ENCODE assay signal across 12 cellular contexts in genomic region chr2:218734190-218734975, GRCh38. TPM values are rescaled to one million over a fixed set of nuclear protein-coding genes. Genes with fewer than 3 reads are reported as not detected.
DNase-seq lines count a peak whose midpoint lies in the region; ATAC-seq and TF ChIP-seq lines count a peak whose summit lies in the region.
"Had no signal": no experiment of that assay in that cellular context is flagged by ENCODE, and none has a peak within 500 bp of the region (broad histone marks: within the 10 kb centered on the region; RNA-seq: fewer than 3 reads in every experiment).

No MANE protein-coding gene starts in this region.

- H4K5ac ChIP-seq in H9 (ENCODE audit: insufficient read length, low read depth, low read length), result no peak overlapping the region
- H4K5ac ChIP-seq in mesendoderm (ENCODE audit: low read length), result no peak overlapping the region

- H3K27me3 ChIP-seq in ACC112 (ENCODE audit: insufficient read depth, low read length) (no peaks in the 10 kb centered on the region), H9 (ENCODE audit: insufficient read depth, low read length) (no peaks in the 10 kb centered on the region), brain microvascular endothelial cell (replicated peaks) (no peaks in the 10 kb centered on the region), mesendoderm (ENCODE audit: insufficient read depth, low read length, poor library complexity) (no peaks in the 10 kb centered on the region)

- in situ Hi-C loops in brain microvascular endothelial cell (cut with HindIII; ENCODE audit: low pct_ligation_motif_present, low sequenced_read_pairs), result no loop called here

- H3K36me3 Mint-ChIP-seq in H9 (ENCODE audit: insufficient read depth in 1 of 3, low read depth in 3 of 3), result peaks cover 9 to 44% (median 14%) of the 10 kb centered on the region in 3 experiments; a peak in 6 of 7 replicates
- peaks cover 20% of the 10 kb centered on the region for H3K36me3 Mint-ChIP-seq in effector memory CD8-positive, alpha-beta T cell (ENCODE audit: insufficient read depth)
- peaks cover 27% of the 10 kb centered on the region for H3K36me3 Mint-ChIP-seq in activated CD4-positive, alpha-beta T cell treated with anti-CD3 and anti-CD28 coated beads for 36 hours (ENCODE audit: low read depth)

- intact Hi-C loops in activated CD4-positive, alpha-beta T cell treated with anti-CD3 and anti-CD28 coated beads for 36 hours (cut with DNase I, micrococcal nuclease), result no loop called here

- H3K27ac ChIP-seq in ACC112 (ENCODE audit: low read depth, low read length), result peak overlapping the region; percentile 96
- H3K27ac ChIP-seq in H9 (ENCODE audit: insufficient read length, low read depth, low read length), result no peak overlapping the region
- H3K27ac ChIP-seq in brain microvascular endothelial cell, result peak overlapping the region; percentile 30
- no peak overlapping the region for H3K27ac ChIP-seq in mesendoderm (ENCODE audit: low read depth, low read length)

- no peaks in the 10 kb centered on the region for H4K20me1 ChIP-seq in H9 (ENCODE audit: control insufficient read depth, insufficient read depth, insufficient read length)

- CTCF ChIA-PET in GM10248 (lab: Yijun Ruan, JAX), result interaction anchor here (0.6 to 1.0 kb wide), 3 partner anchors 14 to 113 kb away, joined by 3 read pairs; no protein-coding TSS in a partner anchor
- CTCF ChIA-PET in activated CD4-positive, alpha-beta T cell treated with anti-CD3 and anti-CD28 coated beads for 36 hours (lab: Charles Lee), result no interaction called here

- H3K14ac ChIP-seq in H9 (ENCODE audit: insufficient read depth, low read length), result no peak overlapping the region

- H2BK12ac ChIP-seq in H9 (ENCODE audit: insufficient read length, low read depth, low read length), result no peak overlapping the region

- H4K91ac ChIP-seq in H9 (ENCODE audit: insufficient read length, low read depth, low read length), result no peak overlapping the region

- no CpG with 5 or more reads among the region's 8 CpGs for whole genome bisulfite sequencing in H9 (ENCODE audit: extremely low coverage, insufficient read length, low lambda C conversion rate)
- WGBS in mesendoderm (ENCODE audit: extremely low coverage, insufficient coverage, low lambda C conversion rate), result no CpG with 5 or more reads among the region's 8 CpGs

- H3K4me3 Mint-ChIP-seq in H9, result no peak overlapping the region
- H3K4me3 Mint-ChIP-seq in effector memory CD8-positive, alpha-beta T cell, result no peak overlapping the region
- no peak overlapping the region for H3K4me3 Mint-ChIP-seq in activated CD4-positive, alpha-beta T cell treated with anti-CD3 and anti-CD28 coated beads for 36 hours
- H3K4me3 Mint-ChIP-seq: activated naive CD4-positive, alpha-beta T cell treated with anti-CD3 and anti-CD28 coated beads, Interleukin-2, amount 10 ng/mL, durations not matched to agents 7 days and 5 days had no signal

- H3K56ac ChIP-seq in H9 (ENCODE audit: insufficient read length, low read depth, low read length) (no peak overlapping the region), mesendoderm (ENCODE audit: low read length) (no peak overlapping the region)

- H3K36me3 ChIP-seq in ACC112 (ENCODE audit: insufficient read depth, low read length) (0 out of 2 replicates have a peak, but pooled peaks cover 4% of the 10 kb centered on the region), brain microvascular endothelial cell (replicated peaks) (peaks cover 16% of the 10 kb centered on the region), mesendoderm (ENCODE audit: control insufficient read depth, insufficient read depth, low read length) (peaks cover 9% of the 10 kb centered on the region)

- H3K23me2 ChIP-seq in H9 (ENCODE audit: insufficient read length, low read depth, low read length, poor library complexity, severe bottlenecking), result no peaks in the 10 kb centered on the region

- H3K4me1 Mint-ChIP-seq in H9, result peaks cover 22 to 27% of the 10 kb centered on the region in 2 experiments
- H3K4me1 Mint-ChIP-seq in effector memory CD8-positive, alpha-beta T cell (ENCODE audit: low read depth in 2 of 2), result peaks cover 7 to 20% of the 10 kb centered on the region in 2 donors
- H3K4me1 Mint-ChIP-seq in activated CD4-positive, alpha-beta T cell treated with anti-CD3 and anti-CD28 coated beads for 36 hours, result peaks cover 30% of the 10 kb centered on the region

- H3K18ac ChIP-seq in H9 (ENCODE audit: insufficient read length, low read depth, low read length) (no peak overlapping the region), mesendoderm (ENCODE audit: low read length) (no peak overlapping the region)

- H3K4ac ChIP-seq in H9 (ENCODE audit: low read depth, low read length) (no peak overlapping the region), mesendoderm (ENCODE audit: low read depth, low read length) (no peak overlapping the region)

- H4K8ac ChIP-seq in H9 (replicated peaks; ENCODE audit: insufficient read length, low read depth, low read length), result no peak overlapping the region
- H4K8ac ChIP-seq in mesendoderm (ENCODE audit: low read depth, low read length), result no peak overlapping the region

- no peak for DNase-seq in H9
- no peak for DNase-seq in brain microvascular endothelial cell
- no peak for DNase-seq in mesendoderm
- DNase-seq in effector memory CD8-positive, alpha-beta T cell, result no peak
- DNase-seq in GM10248 (ENCODE audit: extremely low spot score), result no peak
- no peak for DNase-seq in activated CD4-positive, alpha-beta T cell treated with anti-CD3 and anti-CD28 coated beads for 36 hours
- DNase-seq: activated CD4-positive, alpha-beta T cell treated with anti-CD3 and anti-CD28 coated beads, Interleukin-2, amount 50 U/mL, for 4 hours; NCI-H1092 treated with DMSO at 0.1 percent for 48 hours had no signal

- no peaks in the 10 kb centered on the region for H3K9me3 Mint-ChIP-seq in H9
- no peaks in the 10 kb centered on the region for H3K9me3 Mint-ChIP-seq in effector memory CD8-positive, alpha-beta T cell
- H3K9me3 Mint-ChIP-seq in activated CD4-positive, alpha-beta T cell treated with anti-CD3 and anti-CD28 coated beads for 36 hours (ENCODE audit: low read depth), result no peaks in the 10 kb centered on the region
- H3K9me3 Mint-ChIP-seq: activated naive CD4-positive, alpha-beta T cell treated with anti-CD3 and anti-CD28 coated beads, Interleukin-2, amount 10 ng/mL, durations not matched to agents 7 days and 5 days had no signal

- H3K79me1 ChIP-seq in H9 (ENCODE audit: insufficient read depth, low read depth, low read length, poor library complexity, severe bottlenecking) (peaks cover 9% of the 10 kb centered on the region), mesendoderm (ENCODE audit: low read length) (peaks cover 31% of the 10 kb centered on the region)

- no peaks in the 10 kb centered on the region for H3K27me3 Mint-ChIP-seq in H9 (ENCODE audit: low read depth)
- H3K27me3 Mint-ChIP-seq in effector memory CD8-positive, alpha-beta T cell, result no peaks in the 10 kb centered on the region
- H3K27me3 Mint-ChIP-seq in activated CD4-positive, alpha-beta T cell treated with anti-CD3 and anti-CD28 coated beads for 36 hours, result no peaks in the 10 kb centered on the region
- H3K27me3 Mint-ChIP-seq: activated naive CD4-positive, alpha-beta T cell treated with anti-CD3 and anti-CD28 coated beads, Interleukin-2, amount 10 ng/mL, durations not matched to agents 7 days and 5 days had no signal

- no peak overlapping the region for H2BK20ac ChIP-seq in H9 (ENCODE audit: low read depth, low read length, poor library complexity, severe bottlenecking)

- H3K9ac ChIP-seq in H9 (ENCODE audit: extremely low read depth, insufficient read length, low read length) (no peak overlapping the region), mesendoderm (ENCODE audit: low read length) (no peak overlapping the region)

- H3K79me2 ChIP-seq in ACC112 (ENCODE audit: control insufficient read depth, insufficient read depth, low read length, unreplicated experiment) (peaks cover 37% of the 10 kb centered on the region), H9 (ENCODE audit: insufficient read depth, low read length) (peaks cover 12% of the 10 kb centered on the region; the same call in 1 of the 2 replicates), mesendoderm (ENCODE audit: control insufficient read depth, insufficient read depth, low read length) (peaks cover 33% of the 10 kb centered on the region)

- ATAC-seq in HG03095 (IDR thresholded peaks at IDR 0.05; ENCODE audit: unreplicated experiment), result no peak
- ATAC-seq in effector memory CD8-positive, alpha-beta T cell (replicated peaks), result no peak
- ATAC-seq in activated CD4-positive, alpha-beta T cell treated with anti-CD3 and anti-CD28 coated beads for 36 hours, result no peak
- ATAC-seq: HCT116 had no signal

- no peak overlapping the region for H3T11ph ChIP-seq in H9 (ENCODE audit: low read length)

- H2BK120ac ChIP-seq in H9 (ENCODE audit: low read depth, low read length, poor library complexity, severe bottlenecking) (no peak overlapping the region), mesendoderm (ENCODE audit: low read depth, low read length) (no peak overlapping the region)

- H3K23ac ChIP-seq in H9 (ENCODE audit: insufficient read length, low read depth, low read length) (no peak overlapping the region), mesendoderm (ENCODE audit: low read length) (peak overlapping the region; percentile 68)

- H2BK15ac ChIP-seq in H9 (ENCODE audit: low read depth, low read length), result no peak overlapping the region
- no peak overlapping the region for H2BK15ac ChIP-seq in mesendoderm (replicated peaks; ENCODE audit: low read depth)

- H3K4me1 ChIP-seq in ACC112 (ENCODE audit: control insufficient read depth, insufficient read depth, low read length, unreplicated experiment), result peaks cover 39% of the 10 kb centered on the region
- peaks cover 11% of the 10 kb centered on the region for H3K4me1 ChIP-seq in H9 (ENCODE audit: insufficient read depth, low read length)
- H3K4me1 ChIP-seq in mesendoderm (ENCODE audit: control insufficient read depth, low read depth, low read length), result peaks cover 13% of the 10 kb centered on the region

- H3K27ac Mint-ChIP-seq in H9, result peak overlapping the region in 2 of 3 experiments; percentile 16 to 52; a peak in 3 of 7 replicates
- no peak overlapping the region for H3K27ac Mint-ChIP-seq in effector memory CD8-positive, alpha-beta T cell
- no peak overlapping the region for H3K27ac Mint-ChIP-seq in activated CD4-positive, alpha-beta T cell treated with anti-CD3 and anti-CD28 coated beads for 36 hours
- H3K27ac Mint-ChIP-seq: activated naive CD4-positive, alpha-beta T cell treated with anti-CD3 and anti-CD28 coated beads, Interleukin-2, amount 10 ng/mL, durations not matched to agents 7 days and 5 days had no signal

- H3K4me3 ChIP-seq in ACC112 (ENCODE audit: low read depth, low read length) (no peak overlapping the region), brain microvascular endothelial cell (ENCODE audit: low read depth, low read length) (no peak overlapping the region), mesendoderm (ENCODE audit: low read length) (no peak overlapping the region)

- POLR2A ChIA-PET in GM10248 (lab: Yijun Ruan, JAX), result no interaction called here
- POLR2A ChIA-PET in activated CD4-positive, alpha-beta T cell treated with anti-CD3 and anti-CD28 coated beads for 36 hours (lab: Charles Lee), result no interaction called here

- H3K4me2 ChIP-seq in H9 (ENCODE audit: insufficient read depth, insufficient read length, low read length), result no peak overlapping the region
- H3K4me2 ChIP-seq in mesendoderm (ENCODE audit: low read length), result no peak overlapping the region

- H3K9me3 ChIP-seq in H9 (ENCODE audit: control insufficient read depth, low read depth, low read length), result no peaks in the 10 kb centered on the region

- H2AK5ac ChIP-seq in H9 (ENCODE audit: insufficient read length, low read length) (no peak overlapping the region), mesendoderm (ENCODE audit: low read length) (no peak overlapping the region)

- TF ChIP-seq CTCF in H9 (conservative IDR thresholded peaks at IDR 0.05), result no peak
- TF ChIP-seq CTCF in brain microvascular endothelial cell (IDR thresholded peaks at IDR 0.05; ENCODE audit: low read depth, low read length, missing control alignments), result no peak
- TF ChIP-seq CTCF in GM10248 (IDR thresholded peaks at IDR 0.05; ENCODE audit: control extremely low read depth, extremely low read depth, low read depth, missing control alignments), result no peak

- H2BK5ac ChIP-seq in H9 (ENCODE audit: insufficient read length, low read length), result no peak overlapping the region
- H2BK5ac ChIP-seq in mesendoderm (ENCODE audit: low read length), result no peak overlapping the region

- no peak overlapping the region for H2AFZ ChIP-seq in ACC112 (ENCODE audit: low read length, unreplicated experiment)
- no peak overlapping the region for H2AFZ ChIP-seq in H9 (ENCODE audit: low read length)

RNA-seq across cellular contexts. Expression of gene TTLL4, which starts 23.7 kb away (rescaled TPM):
- total RNA-seq in H9 (2021), result 91.4 and 96.4 TPM in 2 replicates
- polyA plus RNA-seq in mesendoderm (2013, experiment 1 of 2), result 71.1 TPM
- polyA plus RNA-seq in mesendoderm (2013, experiment 2 of 2), result 71.0 TPM
- total RNA-seq in activated CD4-positive, alpha-beta T cell treated with anti-CD3 and anti-CD28 coated beads for 36 hours, result 10 to 100 TPM; 33.7 to 46.6 TPM

RNA-seq across cellular contexts. Expression of gene CYP27A1, which starts 47.6 kb away (rescaled TPM):
- 3.1 and 3.4 TPM in 2 replicates for total RNA-seq in H9 (2021)
- 1.2 TPM for polyA plus RNA-seq in mesendoderm (2013, experiment 1 of 2)
- 1.1 TPM for polyA plus RNA-seq in mesendoderm (2013, experiment 2 of 2)
- under 1 TPM; 0.12 to 0.16 TPM for total RNA-seq in activated CD4-positive, alpha-beta T cell treated with anti-CD3 and anti-CD28 coated beads for 36 hours

Comparison
In these comparisons a context has a peak if more than half of its experiments do, and no peak if none do; other contexts are left out.
1. H3K27ac ChIP-seq: peak in ACC112 (single experiment) and brain microvascular endothelial cell (single experiment); none in H9 (single experiment) and mesendoderm (single experiment).
2. H3K27ac Mint-ChIP-seq: peak in H9 (2 of 3); none in effector memory CD8-positive, alpha-beta T cell (0 of 2) and activated CD4-positive, alpha-beta T cell treated with anti-CD3 and anti-CD28 coated beads for 36 hours (single experiment).